16 cellular contexts compared by ENCODE assay signal in genomic region chr11:115051938-115052590, GRCh38.
DNase-seq lines count a peak whose midpoint lies in the region; ATAC-seq, FAIRE-seq and TF ChIP-seq lines count a peak whose summit lies in the region.
"Had no signal": no experiment of that assay in that cellular context is flagged by ENCODE, and none has a peak within 500 bp of the region (broad histone marks: within the 10 kb centered on the region; RNA-seq: fewer than 3 reads in every experiment).

No MANE protein-coding gene starts in this region.

- H3K27ac ChIP-seq in neural progenitor cell: no peak overlapping the region
- H3K27ac ChIP-seq: GM23248 had no signal

- H3K4me1 ChIP-seq in neural progenitor cell: peaks cover 20% of the 10 kb centered on the region

- H4K20me1 ChIP-seq in neural progenitor cell (ENCODE audit: low read depth): no peaks in the 10 kb centered on the region

- H3F3A ChIP-seq in neural progenitor cell (ENCODE audit: low read depth): no peaks in the 10 kb centered on the region

- no peak overlapping the region for H3K4me2 ChIP-seq in neural progenitor cell

- no peak overlapping the region for H2AFZ ChIP-seq in neural progenitor cell (replicated peaks)
- H2AFZ ChIP-seq: GM23248 had no signal

- peak; percentile 64 for FAIRE-seq in bronchial epithelial cell (lab: Jason Lieb, UNC)
- FAIRE-seq: GM12878, GM19239 had no signal

- H3K27ac Mint-ChIP-seq in neural progenitor cell: peak overlapping the region; percentile 51
- H3K27ac Mint-ChIP-seq in activated CD8-positive, alpha-beta T cell treated with anti-CD3 and anti-CD28 coated beads for 36 hours: no peak overlapping the region
- H3K27ac Mint-ChIP-seq: CD4-positive, alpha-beta memory T cell; H9 had no signal

- H3K9ac ChIP-seq in neural progenitor cell: no peak overlapping the region
- H3K9ac ChIP-seq: GM23248 had no signal

- H3K4me1 Mint-ChIP-seq in neural progenitor cell: peaks cover 37% of the 10 kb centered on the region
- no peaks in the 10 kb centered on the region for H3K4me1 Mint-ChIP-seq in activated CD8-positive, alpha-beta T cell treated with anti-CD3 and anti-CD28 coated beads for 36 hours (ENCODE audit: low read depth)
- H3K4me1 Mint-ChIP-seq: CD4-positive, alpha-beta memory T cell had no signal

- POLR2A ChIA-PET in activated CD8-positive, alpha-beta T cell treated with anti-CD3 and anti-CD28 coated beads for 36 hours (lab: Charles Lee): no interaction called here

- H3K9me3 Mint-ChIP-seq in neural progenitor cell: peaks cover 13% of the 10 kb centered on the region
- H3K9me3 Mint-ChIP-seq in activated CD8-positive, alpha-beta T cell treated with anti-CD3 and anti-CD28 coated beads for 36 hours: peaks cover 10% of the 10 kb centered on the region

- DNase-seq in bronchial epithelial cell (ENCODE audit: low read depth): no peak
- DNase-seq in cerebellum (ENCODE audit: low spot score): peak; percentile 59
- DNase-seq in neural progenitor cell (ENCODE audit: low spot score): no peak
- no peak for DNase-seq in NCI-H1092 treated with DMSO at 0.1 percent for 48 hours (lab: John Stamatoyannopoulos, UW)
- DNase-seq in activated T-cell treated with anti-CD3 and anti-CD28 coated beads, Interleukin-2, amount 50 U/mL, for 1 hour: no peak
- DNase-seq in activated CD8-positive, alpha-beta T cell treated with anti-CD3 and anti-CD28 coated beads for 36 hours: no peak
- DNase-seq: CD4-positive, alpha-beta memory T cell; COR-L47; DMS153; DND-41; GDM1; GM23248; H9 had no signal

- H3K4me3 ChIP-seq in bronchial epithelial cell (ENCODE audit: low read depth, low read length) (no peak overlapping the region), neural progenitor cell (no peak overlapping the region)
- H3K4me3 ChIP-seq: GM12878, GM23248 had no signal

- no peak overlapping the region for H3K4me3 Mint-ChIP-seq in neural progenitor cell
- H3K4me3 Mint-ChIP-seq in activated CD8-positive, alpha-beta T cell treated with anti-CD3 and anti-CD28 coated beads for 36 hours: no peak overlapping the region
- H3K4me3 Mint-ChIP-seq: CD4-positive, alpha-beta memory T cell; H9 had no signal

- intact Hi-C loops in activated CD8-positive, alpha-beta T cell treated with anti-CD3 and anti-CD28 coated beads for 36 hours (cut with micrococcal nuclease): no loop called here

- H3K9me3 ChIP-seq in neural progenitor cell (ENCODE audit: low read depth): peaks cover 9% of the 10 kb centered on the region

- H3K36me3 Mint-ChIP-seq in neural progenitor cell: no peaks in the 10 kb centered on the region
- H3K36me3 Mint-ChIP-seq in activated CD8-positive, alpha-beta T cell treated with anti-CD3 and anti-CD28 coated beads for 36 hours (ENCODE audit: low read depth): no peaks in the 10 kb centered on the region
- H3K36me3 Mint-ChIP-seq: CD4-positive, alpha-beta memory T cell had no signal

- H3K36me3 ChIP-seq in bronchial epithelial cell (ENCODE audit: control insufficient read depth, insufficient read depth, low read length): no peaks in the 10 kb centered on the region
- H3K36me3 ChIP-seq in neural progenitor cell: no peaks in the 10 kb centered on the region

- TF ChIP-seq CTCF in bronchial epithelial cell (IDR thresholded peaks at IDR 0.05; ENCODE audit: insufficient read depth, low read length, severe bottlenecking) (no peak), neural progenitor cell (IDR thresholded peaks at IDR 0.05) (no peak)
- no peak for TF ChIP-seq CTCF in activated CD8-positive, alpha-beta T cell treated with anti-CD3 and anti-CD28 coated beads for 36 hours (IDR thresholded peaks at IDR 0.05)

- H3K27me3 Mint-ChIP-seq in neural progenitor cell (ENCODE audit: insufficient read depth, low read depth): peaks cover 10% of the 10 kb centered on the region
- H3K27me3 Mint-ChIP-seq in activated CD8-positive, alpha-beta T cell treated with anti-CD3 and anti-CD28 coated beads for 36 hours: peaks cover 2% of the 10 kb centered on the region

- ATAC-seq in activated CD8-positive, alpha-beta T cell treated with anti-CD3 and anti-CD28 coated beads for 36 hours: no peak
- ATAC-seq: GM12878, HCT116 had no signal

- H3K79me2 ChIP-seq in neural progenitor cell (ENCODE audit: low read depth): no peaks in the 10 kb centered on the region

- CTCF ChIA-PET in activated CD8-positive, alpha-beta T cell treated with anti-CD3 and anti-CD28 coated beads for 36 hours (lab: Charles Lee): no interaction called here

- no peaks in the 10 kb centered on the region for H3K27me3 ChIP-seq in bronchial epithelial cell (ENCODE audit: control insufficient read depth, insufficient read depth, low read length)
- H3K27me3 ChIP-seq in neural progenitor cell: no peaks in the 10 kb centered on the region
